In genomic region chr22:46592390-46592872, GRCh38 we compare ENCODE assay signal across 8 cellular contexts. TPM values are rescaled to one million over a fixed set of nuclear protein-coding genes. Genes with fewer than 3 reads are reported as not detected.
DNase-seq lines count a peak whose midpoint lies in the region; ATAC-seq, FAIRE-seq and TF ChIP-seq lines count a peak whose summit lies in the region.

No MANE protein-coding gene starts in this region.

- DNase-seq in GM18507 (ENCODE audit: extremely low spot score, insufficient read length, low read depth) (peak; percentile 40), HS-5 (ENCODE audit: low read depth) (peak; percentile 20), Right ventricle myocardium superior (peak; percentile 83), omental fat pad (ENCODE audit: low spot score) (no peak), RKO (ENCODE audit: low spot score) (no peak)
- DNase-seq in activated CD8-positive, alpha-beta memory T cell treated with anti-CD3 and anti-CD28 coated beads for 48 hours (ENCODE audit: low read depth in 2 of 3, low spot score in 2 of 3), result peak in 2 of 3 experiments; percentile 52
- DNase-seq in stimulated activated CD4-positive, alpha-beta T cell treated with anti-CD3 and anti-CD28 coated beads, Interleukin-2, amount 100 ng/mL, for 4 hours (ENCODE audit: low read depth), result peak; percentile 28

- FAIRE-seq in GM18507 (lab: Jason Lieb, UNC), result peak; percentile 96

- TF ChIP-seq CTCF in omental fat pad (IDR thresholded peaks at IDR 0.05), result no peak

- intact Hi-C loops in Right ventricle myocardium superior (cut with DNase I), result no loop called here

- no peak for ATAC-seq in Right ventricle myocardium superior (ENCODE audit: poor library complexity)
- ATAC-seq in omental fat pad (ENCODE audit: low FRiP score), result no peak
- ATAC-seq in HG03565 (IDR thresholded peaks at IDR 0.05; ENCODE audit: unreplicated experiment), result no peak

RNA-seq across cellular contexts. Expression of gene GRAMD4, which starts 27.8 kb away (rescaled TPM):
- total RNA-seq in Right ventricle myocardium superior (80.7 TPM), omental fat pad (10 to 100 TPM; 19.1 to 25.4 (median 19.5) TPM)

RNA-seq across cellular contexts. Expression of gene CELSR1, which starts 55.0 kb away (rescaled TPM):
- total RNA-seq in Right ventricle myocardium superior (7.6 TPM), omental fat pad (1 to 10 TPM; 1.3 to 5.9 (median 2.7) TPM)

Comparison
In these comparisons a context has a peak if more than half of its experiments do, and no peak if none do; other contexts are left out.
1. DNase-seq: peak in GM18507 (single experiment), HS-5 (single experiment), activated CD8-positive, alpha-beta memory T cell treated with anti-CD3 and anti-CD28 coated beads for 48 hours (2 of 3), Right ventricle myocardium superior (single experiment) and stimulated activated CD4-positive, alpha-beta T cell treated with anti-CD3 and anti-CD28 coated beads, Interleukin-2, amount 100 ng/mL, for 4 hours (single experiment); none in omental fat pad (single experiment) and RKO (single experiment).